8 cellular contexts compared by ENCODE assay signal in the genomic region with DNA sequence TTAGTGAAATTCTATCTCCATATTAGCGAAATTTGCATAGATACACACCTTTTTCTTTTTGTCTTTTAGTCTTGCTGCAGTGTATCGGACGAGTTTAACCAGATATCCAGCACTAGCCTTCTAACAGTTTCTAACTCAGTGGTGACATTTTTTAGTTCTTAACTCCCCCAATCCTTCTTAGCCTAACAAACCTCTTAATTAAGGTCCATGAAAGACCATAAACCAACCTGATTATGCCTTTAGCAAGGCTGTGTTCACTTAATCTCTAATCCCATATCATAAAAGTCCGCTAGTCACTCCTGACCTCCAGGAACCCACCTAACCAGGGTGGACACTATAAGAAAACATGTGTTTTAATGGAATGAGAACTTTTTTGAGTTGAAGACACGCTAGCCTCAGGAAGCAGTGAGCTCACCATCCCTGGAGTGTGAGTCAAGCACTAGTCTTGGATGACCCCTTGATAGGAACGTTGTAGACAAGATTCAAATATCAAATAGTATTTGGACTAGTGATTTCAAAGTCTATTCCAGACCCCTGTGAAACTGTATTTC. TPM values are rescaled to one million over a fixed set of nuclear protein-coding genes. Genes with fewer than 3 reads are reported as not detected.
DNase-seq lines count a peak whose midpoint lies in the region; ATAC-seq and TF ChIP-seq lines count a peak whose summit lies in the region.

No MANE protein-coding gene starts in this region.

- peak overlapping the region; percentile 95 for H3K4me3 Mint-ChIP-seq in memory B cell

- H3K27ac Mint-ChIP-seq in memory B cell, result peak overlapping the region; percentile 95

- H3K27ac ChIP-seq in brain microvascular endothelial cell, result peak overlapping the region; percentile 86
- peak overlapping the region; percentile 100 for H3K27ac ChIP-seq in uterus

- TF ChIP-seq CTCF in brain microvascular endothelial cell (IDR thresholded peaks at IDR 0.05; ENCODE audit: low read depth, low read length, missing control alignments) (no peak), uterus (IDR thresholded peaks at IDR 0.05) (no peak)

- H3K9me3 Mint-ChIP-seq in memory B cell, result no peaks in the 10 kb centered on the region

- peaks cover 6% of the 10 kb centered on the region for H3K36me3 Mint-ChIP-seq in memory B cell

- H3K27me3 ChIP-seq in brain microvascular endothelial cell (replicated peaks) (no peaks in the 10 kb centered on the region), uterus (no peaks in the 10 kb centered on the region)

- H3K4me1 ChIP-seq in uterus, result peaks cover 0 to 8% of the 10 kb centered on the region in 2 donors

- peaks cover 23% of the 10 kb centered on the region for H3K4me1 Mint-ChIP-seq in memory B cell

- in situ Hi-C loops in brain microvascular endothelial cell (cut with HindIII; ENCODE audit: low pct_ligation_motif_present, low sequenced_read_pairs), result no loop called here

- no peaks in the 10 kb centered on the region for H3K27me3 Mint-ChIP-seq in memory B cell

- no peak for TF ChIP-seq POLR2A in uterus (IDR thresholded peaks at IDR 0.05)

- intact Hi-C loops in uterus (cut with DNase I; ENCODE audit: low total_unique reads), result no loop called here

- ATAC-seq in memory B cell (ENCODE audit: low read depth), result no peak

- peak; percentile 50 for DNase-seq in DMS53 (lab: John Stamatoyannopoulos, UW)
- DNase-seq in DMS53 treated with DMSO at 0.1 percent for 48 hours (lab: John Stamatoyannopoulos, UW; ENCODE audit: unreplicated experiment), result no peak
- peak; percentile 50 for DNase-seq in MV-4-11 (lab: John Stamatoyannopoulos, UW)
- peak; percentile 90 for DNase-seq in brain microvascular endothelial cell
- DNase-seq in memory B cell (ENCODE audit: low spot score in 2 of 2), result no peak
- DNase-seq in uterus, result no peak
- no peak for DNase-seq in epidermal melanocyte (ENCODE audit: insufficient read length, low spot score)
- DNase-seq in NCI-H1105 (lab: John Stamatoyannopoulos, UW), result no peak

- peak overlapping the region; percentile 83 for H3K4me3 ChIP-seq in brain microvascular endothelial cell (ENCODE audit: low read depth, low read length)
- H3K4me3 ChIP-seq in uterus, result peak overlapping the region; percentile 61 to 70

- H3K36me3 ChIP-seq in brain microvascular endothelial cell (replicated peaks) (no peaks in the 10 kb centered on the region), uterus (no peaks in the 10 kb centered on the region)

- no peaks in the 10 kb centered on the region for H3K9me3 ChIP-seq in uterus

RNA-seq across cellular contexts. Expression of gene CDKN1B, which starts 9.4 kb away (rescaled TPM):
- 100 to 1,000 TPM in 1 of 4 donors, 10 to 100 TPM in 3; 40.7 to 104 (median 86.0) TPM for total RNA-seq in uterus

RNA-seq across cellular contexts. Expression of gene GPR19, which starts 30.6 kb away (rescaled TPM):
- total RNA-seq in uterus, result under 1 TPM in 1 of 4 donors, not detected in 3; 0.83 TPM

RNA-seq across cellular contexts. Expression of gene APOLD1, which starts 58.8 kb away (rescaled TPM):
- 10 to 100 TPM; 25.0 to 88.8 (median 57.9) TPM for total RNA-seq in uterus

Comparison
In these comparisons a context has a peak if more than half of its experiments do, and no peak if none do; other contexts are left out.
1. DNase-seq: peak in DMS53 (single experiment), MV-4-11 (single experiment) and brain microvascular endothelial cell (single experiment); none in DMS53 treated with DMSO at 0.1 percent for 48 hours (single experiment), memory B cell (0 of 2), uterus (0 of 2), epidermal melanocyte (single experiment) and NCI-H1105 (single experiment).